Comparison of ENCODE assay signal across 1 cellular context in the genomic region with DNA sequence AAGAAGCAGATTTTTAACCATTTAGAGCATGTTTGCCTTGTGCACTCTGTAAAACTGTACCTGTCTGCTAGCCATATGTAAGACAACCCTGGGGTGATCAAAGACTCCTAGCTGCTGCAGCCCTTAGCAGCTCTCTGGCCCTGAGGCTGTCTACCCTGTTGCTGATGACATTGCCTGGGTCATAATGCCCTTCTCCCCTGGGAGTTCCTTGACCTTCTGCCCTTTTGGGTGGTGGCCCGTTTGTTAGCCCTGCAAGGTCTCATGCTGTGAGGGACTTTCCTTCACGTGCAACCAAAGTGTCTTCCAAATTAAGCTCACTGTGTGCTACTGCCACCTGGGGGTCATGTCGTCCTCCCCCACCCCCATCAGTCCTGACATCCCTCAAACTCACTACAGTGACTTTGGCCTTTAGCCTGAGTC.
TF ChIP-seq lines count a peak whose summit lies in the region.

No MANE protein-coding gene starts in this region.

TF ChIP-seq in SK-N-SH treated with all-trans-retinoic acid at 6 μM for 48 hours, 23 proteins besides CTCF, POLR2A, EP300 and RAD21 (continued from another document):
- TF ChIP-seq, protein P1, sequence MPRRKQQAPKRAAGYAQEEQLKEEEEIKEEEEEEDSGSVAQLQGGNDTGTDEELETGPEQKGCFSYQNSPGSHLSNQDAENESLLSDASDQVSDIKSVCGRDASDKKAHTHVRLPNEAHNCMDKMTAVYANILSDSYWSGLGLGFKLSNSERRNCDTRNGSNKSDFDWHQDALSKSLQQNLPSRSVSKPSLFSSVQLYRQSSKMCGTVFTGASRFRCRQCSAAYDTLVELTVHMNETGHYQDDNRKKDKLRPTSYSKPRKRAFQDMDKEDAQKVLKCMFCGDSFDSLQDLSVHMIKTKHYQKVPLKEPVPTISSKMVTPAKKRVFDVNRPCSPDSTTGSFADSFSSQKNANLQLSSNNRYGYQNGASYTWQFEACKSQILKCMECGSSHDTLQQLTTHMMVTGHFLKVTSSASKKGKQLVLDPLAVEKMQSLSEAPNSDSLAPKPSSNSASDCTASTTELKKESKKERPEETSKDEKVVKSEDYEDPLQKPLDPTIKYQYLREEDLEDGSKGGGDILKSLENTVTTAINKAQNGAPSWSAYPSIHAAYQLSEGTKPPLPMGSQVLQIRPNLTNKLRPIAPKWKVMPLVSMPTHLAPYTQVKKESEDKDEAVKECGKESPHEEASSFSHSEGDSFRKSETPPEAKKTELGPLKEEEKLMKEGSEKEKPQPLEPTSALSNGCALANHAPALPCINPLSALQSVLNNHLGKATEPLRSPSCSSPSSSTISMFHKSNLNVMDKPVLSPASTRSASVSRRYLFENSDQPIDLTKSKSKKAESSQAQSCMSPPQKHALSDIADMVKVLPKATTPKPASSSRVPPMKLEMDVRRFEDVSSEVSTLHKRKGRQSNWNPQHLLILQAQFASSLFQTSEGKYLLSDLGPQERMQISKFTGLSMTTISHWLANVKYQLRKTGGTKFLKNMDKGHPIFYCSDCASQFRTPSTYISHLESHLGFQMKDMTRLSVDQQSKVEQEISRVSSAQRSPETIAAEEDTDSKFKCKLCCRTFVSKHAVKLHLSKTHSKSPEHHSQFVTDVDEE (CRISPR knock-in tag; IDR thresholded peaks at IDR 0.05), result no peak
- no peak for TF ChIP-seq TCF4 (CRISPR knock-in tag; IDR thresholded peaks at IDR 0.05; ENCODE audit: borderline replicate concordance)
- no peak for TF ChIP-seq SNAI2 (CRISPR knock-in tag; IDR thresholded peaks at IDR 0.05)
- no peak for TF ChIP-seq GLIS3 (CRISPR knock-in tag; IDR thresholded peaks at IDR 0.05)
- no peak for TF ChIP-seq ZFP30 (CRISPR knock-in tag; IDR thresholded peaks at IDR 0.05)
- no peak for TF ChIP-seq ZNF70 (CRISPR knock-in tag; IDR thresholded peaks at IDR 0.05)
- TF ChIP-seq ISL1 (CRISPR knock-in tag; IDR thresholded peaks at IDR 0.05), result no peak
